Comparison of ENCODE assay signal across 27 cellular contexts in the genomic region with DNA sequence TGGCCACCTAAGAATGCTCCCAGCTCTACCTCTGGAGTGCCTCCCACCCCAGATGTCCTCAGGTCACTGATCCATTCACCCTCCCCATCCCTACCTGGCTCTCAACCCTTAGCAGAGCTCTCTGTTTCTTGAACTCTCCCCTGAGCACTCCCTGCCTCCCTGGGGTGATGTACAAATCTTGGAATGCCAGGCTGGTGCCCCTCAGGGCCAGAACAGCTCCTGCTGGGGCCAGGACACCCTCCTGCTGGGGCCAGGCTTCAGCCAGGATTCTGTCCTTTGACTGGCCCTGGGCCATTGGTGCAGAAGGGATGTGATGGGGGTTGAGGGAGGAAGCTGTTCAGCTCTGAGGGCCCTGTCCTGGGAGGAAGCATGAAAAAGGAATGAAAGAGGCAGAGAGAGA. TPM values are rescaled to one million over a fixed set of nuclear protein-coding genes. Genes with fewer than 3 reads are reported as not detected.
DNase-seq lines count a peak whose midpoint lies in the region; ATAC-seq, FAIRE-seq and TF ChIP-seq lines count a peak whose summit lies in the region.
"Had no signal": no experiment of that assay in that cellular context is flagged by ENCODE, and none has a peak within 500 bp of the region (broad histone marks: within the 10 kb centered on the region; RNA-seq: fewer than 3 reads in every experiment).

No MANE protein-coding gene starts in this region.

- H3K27me3 ChIP-seq in SK-N-SH (ENCODE audit: insufficient read depth): no peaks in the 10 kb centered on the region; the same call in 1 of the 2 replicates

- H3K9me3 ChIP-seq in SK-N-SH: no peaks in the 10 kb centered on the region
- H3K9me3 ChIP-seq: HAP-1, SJSA1 had no signal

- ATAC-seq in SK-N-SH treated with all-trans-retinoic acid at 6 μM for 48 hours (no peak), HG03442 (IDR thresholded peaks at IDR 0.05; ENCODE audit: unreplicated experiment) (no peak)
- ATAC-seq: GM12878, GM23338, HepG2, Right ventricle myocardium inferior had no signal

- peak; percentile 23 for FAIRE-seq in HTR-8/SVneo (lab: Jason Lieb, UNC)
- FAIRE-seq: G401.6, GM12878, HepG2 had no signal

- TF ChIP-seq RAD21 in SK-N-SH (IDR thresholded peaks at IDR 0.05; ENCODE audit: low read length): no peak

- peak; percentile 47 for DNase-seq in SK-N-SH
- DNase-seq in HTR-8/SVneo (ENCODE audit: insufficient read length, low spot score): no peak
- DNase-seq in Ammon's horn (ENCODE audit: low spot score): no peak
- DNase-seq in activated T-cell treated with anti-CD3 and anti-CD28 coated beads, Interleukin-2, amount 50 U/mL, for 48 hours: no peak
- DNase-seq: 8988T; ACHN; C1 segment of cervical spinal cord; CD4-positive, alpha-beta memory T cell; COR-L47; DMS53; Karpas-422; NCI-H1092; NCI-H1436; NCI-H187 treated with DMSO at 0.1 percent for 48 hours; NCI-H2171 treated with DMSO at 0.1 percent for 48 hours; NCI-H345; NCI-H510A treated with DMSO at 0.1 percent for 48 hours had no signal

- no peak overlapping the region for H3K4me3 Mint-ChIP-seq in brain
- H3K4me3 Mint-ChIP-seq: CD4-positive, alpha-beta memory T cell; GM23338 had no signal

- H3K36me3 ChIP-seq in SK-N-SH (replicated peaks in 1 of 2; ENCODE audit: control insufficient read depth in 1 of 2, insufficient read depth in 2 of 2, low read length in 1 of 2): no peaks in the 10 kb centered on the region
- H3K36me3 ChIP-seq: HAP-1, SJSA1 had no signal

- TF ChIP-seq EP300 in SK-N-SH (IDR thresholded peaks at IDR 0.05; ENCODE audit: borderline replicate concordance in 1 of 2, low read depth in 1 of 2, low read length in 1 of 2): no peak

- H2AFZ ChIP-seq in SK-N-SH (ENCODE audit: low read depth): no peak overlapping the region
- H2AFZ ChIP-seq: GM23338 had no signal

- no peak for TF ChIP-seq CTCF in SK-N-SH (IDR thresholded peaks at IDR 0.05)
- no peak for TF ChIP-seq CTCF in brain (conservative IDR thresholded peaks at IDR 0.05)

- POLR2A ChIA-PET in SK-N-SH (lab: Yijun Ruan, JAX): interaction anchor here (1.7 kb wide), 1 partner anchor 40 kb away, joined by 3 read pairs; no protein-coding TSS in a partner anchor

- no peaks in the 10 kb centered on the region for H4K20me1 ChIP-seq in SK-N-SH (ENCODE audit: insufficient read depth)

- H3K9me3 Mint-ChIP-seq in brain: peaks cover 0 to 4% (median 0%) of the 10 kb centered on the region in 5 experiments
- H3K9me3 Mint-ChIP-seq: CD4-positive, alpha-beta memory T cell; GM23338 had no signal

- H3K4me1 ChIP-seq in SK-N-SH (ENCODE audit: control insufficient read depth in 1 of 2, insufficient read depth in 2 of 2, low read depth in 1 of 2, low read length in 1 of 2): peaks cover 0 to 17% of the 10 kb centered on the region in 2 experiments; a peak in 1 of 4 replicates
- H3K4me1 ChIP-seq: SJSA1 had no signal

- H3K27ac Mint-ChIP-seq in brain: peak overlapping the region in 4 of 5 experiments; percentile 12 to 91 (median 52)
- H3K27ac Mint-ChIP-seq: GM23338 had no signal

- peaks cover 84% of the 10 kb centered on the region for H3K4me1 Mint-ChIP-seq in brain

- no peaks in the 10 kb centered on the region for H3K79me2 ChIP-seq in SK-N-SH (ENCODE audit: insufficient read depth)

- H3K36me3 Mint-ChIP-seq in brain: peaks cover 26% of the 10 kb centered on the region
- H3K36me3 Mint-ChIP-seq: CD4-positive, alpha-beta memory T cell had no signal

- H3F3A ChIP-seq in SK-N-SH (replicated peaks; ENCODE audit: insufficient read depth): no peaks in the 10 kb centered on the region

- no peaks in the 10 kb centered on the region for H3K27me3 Mint-ChIP-seq in brain

- H3K4me2 ChIP-seq in SK-N-SH: no peak overlapping the region
- H3K4me2 ChIP-seq: GM23338 had no signal

- H3K9ac ChIP-seq in SK-N-SH: no peak overlapping the region

- CTCF ChIA-PET in SK-N-SH (lab: Yijun Ruan, JAX): interaction anchor here (0.6 kb wide), 1 partner anchor 137 kb away, joined by 3 read pairs; no protein-coding TSS in a partner anchor

- no peaks in the 10 kb centered on the region for H3K9me2 ChIP-seq in SK-N-SH

- no peak overlapping the region; a peak in 1 of 4 replicates for H3K27ac ChIP-seq in SK-N-SH (ENCODE audit: low read depth in 2 of 2, low read length in 1 of 2)
- H3K27ac ChIP-seq: SJSA1 had no signal

- no peak overlapping the region for H3K4me3 ChIP-seq in SK-N-SH (ENCODE audit: low read depth in 2 of 2, low read length in 1 of 2)
- H3K4me3 ChIP-seq: GM12878, GM23338, HAP-1, SJSA1 had no signal

TF ChIP-seq in SK-N-SH, 30 proteins besides CTCF, POLR2A, EP300 and RAD21:
- TF ChIP-seq MXI1 (IDR thresholded peaks at IDR 0.05; ENCODE audit: low read depth, low read length): no peak

TF ChIP-seq in SK-N-SH treated with all-trans-retinoic acid at 6 μM for 48 hours, 23 proteins besides CTCF, POLR2A, EP300 and RAD21:
- TF ChIP-seq, protein P1, sequence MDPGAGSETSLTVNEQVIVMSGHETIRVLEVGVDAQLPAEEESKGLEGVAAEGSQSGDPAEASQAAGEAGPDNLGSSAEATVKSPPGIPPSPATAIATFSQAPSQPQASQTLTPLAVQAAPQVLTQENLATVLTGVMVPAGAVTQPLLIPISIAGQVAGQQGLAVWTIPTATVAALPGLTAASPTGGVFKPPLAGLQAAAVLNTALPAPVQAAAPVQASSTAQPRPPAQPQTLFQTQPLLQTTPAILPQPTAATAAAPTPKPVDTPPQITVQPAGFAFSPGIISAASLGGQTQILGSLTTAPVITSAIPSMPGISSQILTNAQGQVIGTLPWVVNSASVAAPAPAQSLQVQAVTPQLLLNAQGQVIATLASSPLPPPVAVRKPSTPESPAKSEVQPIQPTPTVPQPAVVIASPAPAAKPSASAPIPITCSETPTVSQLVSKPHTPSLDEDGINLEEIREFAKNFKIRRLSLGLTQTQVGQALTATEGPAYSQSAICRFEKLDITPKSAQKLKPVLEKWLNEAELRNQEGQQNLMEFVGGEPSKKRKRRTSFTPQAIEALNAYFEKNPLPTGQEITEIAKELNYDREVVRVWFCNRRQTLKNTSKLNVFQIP (CRISPR knock-in tag; IDR thresholded peaks at IDR 0.05; ENCODE audit: borderline replicate concordance, low read depth): no peak
- TF ChIP-seq OSR1 (CRISPR knock-in tag; IDR thresholded peaks at IDR 0.05) (no peak), TOX (CRISPR knock-in tag; IDR thresholded peaks at IDR 0.05; ENCODE audit: borderline replicate concordance) (no peak), ZNF8 (CRISPR knock-in tag; IDR thresholded peaks at IDR 0.05) (no peak), CSDC2 (CRISPR knock-in tag; IDR thresholded peaks at IDR 0.05) (no peak)

RNA-seq across cellular contexts. Expression of a gene that starts 30.0 kb away (rescaled TPM):
- 0.10 and 0.23 TPM in 2 replicates for polyA plus RNA-seq in SK-N-SH (2012; rRNA removed)
- polyA plus RNA-seq in SK-N-SH (2012; cell fraction: cytosol; rRNA removed): 0.08 and 0.41 TPM in 2 replicates
- polyA plus RNA-seq in SK-N-SH (2012; cell fraction: nucleus; rRNA removed): 0.31 and 0.52 TPM in 2 replicates
- polyA plus RNA-seq in brain (ENCODE audit: insufficient read depth, low read depth, low replicate concordance): 46.0 TPM
- polyA plus RNA-seq: CD4-positive, alpha-beta memory T cell had no signal

Comparison
In these comparisons a context has a peak if more than half of its experiments do, and no peak if none do; other contexts are left out.
1. RNA of a gene that starts 30.0 kb away (polyA plus RNA-seq): 46.0 TPM in brain (single experiment); 0.08 to 0.52 TPM in SK-N-SH; every median in the first group is over 10 times any median in the second.